19 cellular contexts compared by ENCODE assay signal in the genomic region with DNA sequence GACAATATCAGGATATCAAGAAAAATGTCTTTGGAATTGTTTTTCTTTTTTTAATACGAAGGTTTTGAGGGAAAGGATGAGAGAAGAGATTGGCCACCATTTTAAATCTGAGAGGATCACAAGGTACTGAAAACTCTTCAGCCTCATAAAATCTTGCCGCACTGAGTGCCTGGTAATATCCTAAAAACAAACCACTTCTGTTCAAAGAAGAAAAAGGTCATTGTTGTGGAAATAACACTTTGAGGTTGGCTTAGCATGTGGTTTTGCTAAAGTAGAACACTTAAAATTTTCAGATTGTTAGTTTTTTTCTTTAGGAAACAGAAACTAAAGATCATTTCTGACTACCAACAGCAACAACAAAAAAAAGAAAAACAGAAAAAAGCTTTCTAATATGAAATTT. TPM values are rescaled to one million over a fixed set of nuclear protein-coding genes. Genes with fewer than 3 reads are reported as not detected.
DNase-seq lines count a peak whose midpoint lies in the region; ATAC-seq and TF ChIP-seq lines count a peak whose summit lies in the region.
"Had no signal": no experiment of that assay in that cellular context is flagged by ENCODE, and none has a peak within 500 bp of the region (broad histone marks: within the 10 kb centered on the region; RNA-seq: fewer than 3 reads in every experiment).

No MANE protein-coding gene starts in this region.

- H3K36me3 Mint-ChIP-seq in CD8-positive, alpha-beta T cell: no peaks in the 10 kb centered on the region
- H3K36me3 Mint-ChIP-seq: naive B cell had no signal

- H3K9me3 ChIP-seq in esophagus squamous epithelium (peaks cover 0 to 2% (median 0%) of the 10 kb centered on the region in 3 donors), sigmoid colon (no peaks in the 10 kb centered on the region)
- H3K9me3 ChIP-seq in CD8-positive, alpha-beta T cell (ENCODE audit: low read length): no peaks in the 10 kb centered on the region
- H3K9me3 ChIP-seq: heart right ventricle, left lung, upper lobe of right lung had no signal

- no peak overlapping the region for H3K4me3 ChIP-seq in Jurkat, Clone E6-1 (ENCODE audit: low read length)
- no peak overlapping the region for H3K4me3 ChIP-seq in esophagus squamous epithelium
- no peak overlapping the region for H3K4me3 ChIP-seq in CD8-positive, alpha-beta T cell (ENCODE audit: low read depth, low read length)
- H3K4me3 ChIP-seq in sigmoid colon: no peak overlapping the region
- H3K4me3 ChIP-seq: heart right ventricle, left lung, SJSA1, upper lobe of right lung had no signal

- H3K27ac ChIP-seq in esophagus squamous epithelium (no peak overlapping the region), sigmoid colon (no peak overlapping the region)
- no peak overlapping the region for H3K27ac ChIP-seq in CD8-positive, alpha-beta T cell (ENCODE audit: low read depth, low read length)
- H3K27ac ChIP-seq: epithelial cell of prostate, heart right ventricle, left lung, SJSA1, upper lobe of right lung had no signal

- TF ChIP-seq CTCF in esophagus squamous epithelium (IDR thresholded peaks at IDR 0.05) (no peak), sigmoid colon (IDR thresholded peaks at IDR 0.05) (no peak)
- TF ChIP-seq CTCF in CD8-positive, alpha-beta T cell (IDR thresholded peaks at IDR 0.05): no peak

- H3K4me1 ChIP-seq in esophagus squamous epithelium (peaks cover 0 to 5% (median 0%) of the 10 kb centered on the region in 3 donors), sigmoid colon (no peaks in the 10 kb centered on the region)
- H3K4me1 ChIP-seq in CD8-positive, alpha-beta T cell (ENCODE audit: insufficient read depth, low read length): peaks cover 7% of the 10 kb centered on the region
- H3K4me1 ChIP-seq: heart right ventricle, left lung, SJSA1, upper lobe of right lung had no signal

- POLR2A ChIA-PET in CD8-positive, alpha-beta T cell (lab: Charles Lee): no interaction called here

- DNase-seq in DMS79 (lab: John Stamatoyannopoulos, UW) (peak; percentile 44), medulla oblongata (ENCODE audit: extremely low spot score) (peak; percentile 31), esophagus squamous epithelium (lab: John Stamatoyannopoulos, UW) (no peak), HK-2 (ENCODE audit: unreplicated experiment) (no peak), sigmoid colon (no peak)
- DNase-seq in Jurkat, Clone E6-1 (ENCODE audit: low read depth, low spot score): peak; percentile 35
- no peak for DNase-seq in CD8-positive, alpha-beta T cell
- DNase-seq: cerebellar nuclear complex; HCEC 1CT; heart right ventricle; left lung; naive B cell; NCI-H226; stimulated activated CD4-positive, alpha-beta T cell treated with anti-CD3 and anti-CD28 coated beads, Interleukin-2, amount 100 ng/mL, for 24 hours; upper lobe of right lung had no signal

- no peak overlapping the region for H3K27ac Mint-ChIP-seq in CD8-positive, alpha-beta T cell
- H3K27ac Mint-ChIP-seq: activated naive CD4-positive, alpha-beta T cell treated with anti-CD3 and anti-CD28 coated beads, Interleukin-2, amount 50 U/mL, for 24 hours; naive B cell had no signal

- CTCF ChIA-PET in CD8-positive, alpha-beta T cell (lab: Charles Lee): no interaction called here

- no peak overlapping the region for H3K4me3 Mint-ChIP-seq in CD8-positive, alpha-beta T cell
- H3K4me3 Mint-ChIP-seq: activated naive CD4-positive, alpha-beta T cell treated with anti-CD3 and anti-CD28 coated beads, Interleukin-2, amount 50 U/mL, for 24 hours had no signal

- H3K4me1 Mint-ChIP-seq in CD8-positive, alpha-beta T cell (ENCODE audit: low read depth): peaks cover 11% of the 10 kb centered on the region
- H3K4me1 Mint-ChIP-seq: naive B cell had no signal

- H3K27me3 Mint-ChIP-seq in CD8-positive, alpha-beta T cell (ENCODE audit: low read depth): peaks cover 6% of the 10 kb centered on the region
- H3K27me3 Mint-ChIP-seq: activated naive CD4-positive, alpha-beta T cell treated with anti-CD3 and anti-CD28 coated beads, Interleukin-2, amount 50 U/mL, for 24 hours had no signal

- peaks cover 0 to 5% (median 0%) of the 10 kb centered on the region in 3 donors for H3K36me3 ChIP-seq in esophagus squamous epithelium
- H3K36me3 ChIP-seq in CD8-positive, alpha-beta T cell (ENCODE audit: insufficient read depth, low read length): no peaks in the 10 kb centered on the region
- H3K36me3 ChIP-seq in sigmoid colon: peaks cover 0 to 22% (median 0%) of the 10 kb centered on the region in 4 donors

- no peaks in the 10 kb centered on the region for H3K9me3 Mint-ChIP-seq in CD8-positive, alpha-beta T cell
- H3K9me3 Mint-ChIP-seq: activated naive CD4-positive, alpha-beta T cell treated with anti-CD3 and anti-CD28 coated beads, Interleukin-2, amount 50 U/mL, for 24 hours had no signal

- H3K27me3 ChIP-seq in esophagus squamous epithelium: peaks cover 0 to 14% (median 0%) of the 10 kb centered on the region in 4 donors
- H3K27me3 ChIP-seq in CD8-positive, alpha-beta T cell (ENCODE audit: insufficient read depth, low read length): no peaks in the 10 kb centered on the region
- H3K27me3 ChIP-seq in sigmoid colon: no peaks in the 10 kb centered on the region
- H3K27me3 ChIP-seq: heart right ventricle, left lung, SJSA1, upper lobe of right lung had no signal

- TF ChIP-seq POLR2A in esophagus squamous epithelium (IDR thresholded peaks at IDR 0.05) (no peak), sigmoid colon (IDR thresholded peaks at IDR 0.05) (no peak)

- ATAC-seq in GM19452 (IDR thresholded peaks at IDR 0.05; ENCODE audit: unreplicated experiment): peak; percentile 52
- ATAC-seq in CD8-positive, alpha-beta T cell: no peak
- ATAC-seq: heart right ventricle, left lung, upper lobe of right lung had no signal

- 73 to 89% methylated on average over 2 of the region's 2 CpGs for WGBS in esophagus squamous epithelium, 2 donors
- WGBS in sigmoid colon, 2 donors: 75 to 80% methylated on average over 2 of the region's 2 CpGs

- intact Hi-C loops in esophagus squamous epithelium (cut with DNase I) (no loop called here), sigmoid colon (cut with DNase I) (no loop called here)
- intact Hi-C loops in CD8-positive, alpha-beta T cell (cut with DNase I, micrococcal nuclease): no loop called here

- TF ChIP-seq EP300 in sigmoid colon (IDR thresholded peaks at IDR 0.05): no peak

RNA-seq across cellular contexts. Expression of a gene that starts 1.0 kb away (rescaled TPM):
- not detected for polyA plus RNA-seq in Jurkat, Clone E6-1 (2012; ENCODE audit: insufficient read depth, insufficient read length)
- total RNA-seq in esophagus squamous epithelium (under 1 TPM in 1 of 4 donors, not detected in 3; 0.85 TPM), sigmoid colon (not detected)
- not detected for total RNA-seq in CD8-positive, alpha-beta T cell
- not detected for polyA plus RNA-seq in sigmoid colon
- total RNA-seq: heart right ventricle, left lung, SJSA1, upper lobe of right lung had no signal
- polyA plus RNA-seq: heart right ventricle had no signal

RNA-seq across cellular contexts. Expression of a gene that starts 1.1 kb away (rescaled TPM):
- polyA plus RNA-seq in Jurkat, Clone E6-1 (2012; ENCODE audit: insufficient read depth, insufficient read length): not detected
- total RNA-seq in esophagus squamous epithelium (not detected), sigmoid colon (not detected)
- total RNA-seq in CD8-positive, alpha-beta T cell: not detected
- not detected for polyA plus RNA-seq in sigmoid colon
- total RNA-seq: heart right ventricle, left lung, SJSA1, upper lobe of right lung had no signal
- polyA plus RNA-seq: heart right ventricle had no signal

Comparison
In these comparisons a context has a peak if more than half of its experiments do, and no peak if none do; other contexts are left out.
1. DNase-seq: peak in DMS79 (single experiment), Jurkat, Clone E6-1 (single experiment) and medulla oblongata (single experiment); none in esophagus squamous epithelium (single experiment), HK-2 (single experiment), CD8-positive, alpha-beta T cell (0 of 7) and sigmoid colon (single experiment).